ENCODE assay signal across 1 cellular context in genomic region chr3:171648079-171648478, GRCh38.
TF ChIP-seq lines count a peak whose summit lies in the region.

No MANE protein-coding gene starts in this region.

TF ChIP-seq in WTC11, 78 proteins besides CTCF, POLR2A, EP300 and RAD21 (continued from another document):
- TF ChIP-seq, protein P1, sequence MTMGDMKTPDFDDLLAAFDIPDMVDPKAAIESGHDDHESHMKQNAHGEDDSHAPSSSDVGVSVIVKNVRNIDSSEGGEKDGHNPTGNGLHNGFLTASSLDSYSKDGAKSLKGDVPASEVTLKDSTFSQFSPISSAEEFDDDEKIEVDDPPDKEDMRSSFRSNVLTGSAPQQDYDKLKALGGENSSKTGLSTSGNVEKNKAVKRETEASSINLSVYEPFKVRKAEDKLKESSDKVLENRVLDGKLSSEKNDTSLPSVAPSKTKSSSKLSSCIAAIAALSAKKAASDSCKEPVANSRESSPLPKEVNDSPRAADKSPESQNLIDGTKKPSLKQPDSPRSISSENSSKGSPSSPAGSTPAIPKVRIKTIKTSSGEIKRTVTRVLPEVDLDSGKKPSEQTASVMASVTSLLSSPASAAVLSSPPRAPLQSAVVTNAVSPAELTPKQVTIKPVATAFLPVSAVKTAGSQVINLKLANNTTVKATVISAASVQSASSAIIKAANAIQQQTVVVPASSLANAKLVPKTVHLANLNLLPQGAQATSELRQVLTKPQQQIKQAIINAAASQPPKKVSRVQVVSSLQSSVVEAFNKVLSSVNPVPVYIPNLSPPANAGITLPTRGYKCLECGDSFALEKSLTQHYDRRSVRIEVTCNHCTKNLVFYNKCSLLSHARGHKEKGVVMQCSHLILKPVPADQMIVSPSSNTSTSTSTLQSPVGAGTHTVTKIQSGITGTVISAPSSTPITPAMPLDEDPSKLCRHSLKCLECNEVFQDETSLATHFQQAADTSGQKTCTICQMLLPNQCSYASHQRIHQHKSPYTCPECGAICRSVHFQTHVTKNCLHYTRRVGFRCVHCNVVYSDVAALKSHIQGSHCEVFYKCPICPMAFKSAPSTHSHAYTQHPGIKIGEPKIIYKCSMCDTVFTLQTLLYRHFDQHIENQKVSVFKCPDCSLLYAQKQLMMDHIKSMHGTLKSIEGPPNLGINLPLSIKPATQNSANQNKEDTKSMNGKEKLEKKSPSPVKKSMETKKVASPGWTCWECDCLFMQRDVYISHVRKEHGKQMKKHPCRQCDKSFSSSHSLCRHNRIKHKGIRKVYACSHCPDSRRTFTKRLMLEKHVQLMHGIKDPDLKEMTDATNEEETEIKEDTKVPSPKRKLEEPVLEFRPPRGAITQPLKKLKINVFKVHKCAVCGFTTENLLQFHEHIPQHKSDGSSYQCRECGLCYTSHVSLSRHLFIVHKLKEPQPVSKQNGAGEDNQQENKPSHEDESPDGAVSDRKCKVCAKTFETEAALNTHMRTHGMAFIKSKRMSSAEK (CRISPR knock-in tag; IDR thresholded peaks at IDR 0.05; ENCODE audit: borderline replicate concordance): no peak
- TF ChIP-seq RELA (CRISPR knock-in tag; IDR thresholded peaks at IDR 0.05; ENCODE audit: borderline replicate concordance) (no peak), ESRRA (CRISPR knock-in tag; IDR thresholded peaks at IDR 0.05; ENCODE audit: borderline replicate concordance) (no peak), ZNF396 (CRISPR knock-in tag; IDR thresholded peaks at IDR 0.05; ENCODE audit: borderline replicate concordance) (no peak)
TF ChIP-seq in WTC11: peak in this region for 0.
